ENCODE assay signal across 8 cellular contexts in the genomic region with DNA sequence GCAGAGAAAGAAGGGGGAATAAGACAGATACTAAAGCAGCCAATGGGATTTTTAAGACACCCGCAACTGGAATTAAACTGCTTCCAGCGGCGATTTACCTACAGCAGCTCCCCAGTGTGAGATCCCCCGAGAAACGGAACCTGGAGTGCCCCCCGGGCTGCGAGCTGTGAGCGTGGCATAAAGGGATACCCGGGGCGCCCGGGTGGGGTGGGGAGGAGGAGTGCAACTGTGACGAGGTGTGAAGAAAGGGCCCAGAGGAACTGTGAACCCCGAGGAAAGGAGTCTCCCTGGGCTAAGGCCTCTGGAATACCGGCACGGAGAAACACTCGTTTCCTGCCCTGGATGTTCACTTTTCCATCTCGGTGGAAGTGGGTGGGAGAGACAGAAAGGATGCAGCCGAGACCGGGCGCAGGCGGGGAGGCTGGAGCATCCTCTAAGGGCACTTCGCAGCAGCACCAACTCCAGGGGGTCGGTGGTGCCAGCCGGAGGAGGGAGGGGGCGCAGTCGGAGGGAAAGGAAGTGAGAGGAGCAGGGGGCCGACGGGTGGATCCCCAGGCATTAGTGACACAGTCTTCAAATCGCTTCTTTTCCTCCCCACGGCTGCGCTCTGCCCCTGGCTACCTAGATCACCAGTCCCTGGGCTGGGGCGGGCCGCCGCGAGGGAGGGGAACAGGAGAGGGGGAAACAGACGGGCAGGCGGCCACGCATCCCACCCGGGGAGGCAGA. TPM values are rescaled to one million over a fixed set of nuclear protein-coding genes. Genes with fewer than 3 reads are reported as not detected.
DNase-seq lines count a peak whose midpoint lies in the region; ATAC-seq and TF ChIP-seq lines count a peak whose summit lies in the region.
"Not testable (repeated sequence)": the region's sequence is repeated elsewhere in the genome, so short reads cannot be mapped to it uniquely, and the experiment has no call there.

No MANE protein-coding gene starts in this region.

- POLR2A ChIA-PET in naive thymus-derived CD8-positive, alpha-beta T cell (lab: Charles Lee): not testable (repeated sequence)

- peak; percentile 28 for ATAC-seq in effector memory CD8-positive, alpha-beta T cell (replicated peaks)
- ATAC-seq in right cardiac atrium: peak; percentile 39 to 41
- ATAC-seq in naive thymus-derived CD8-positive, alpha-beta T cell: peak; percentile 51 to 53
- ATAC-seq in sciatic nerve: peak; percentile 11

- H3K4me1 ChIP-seq in right cardiac atrium (ENCODE audit: control insufficient read depth, insufficient read depth, low read length): not testable (repeated sequence)
- peaks cover 11% of the 10 kb centered on the region for H3K4me1 ChIP-seq in vagina

- peaks cover 39% of the 10 kb centered on the region for H3K27me3 Mint-ChIP-seq in activated T-helper 2 cell treated with anti-CD3 and anti-CD28 coated beads, Interferon-gamma antibody, Interleukin-2, Interleukin-4, amounts not matched to agents 10 μg/mL and 5 μg/mL and 100 μg/mL, durations not matched to agents 14 hours and 24 hours and 36 hours (ENCODE audit: low read depth)
- peaks cover 22 to 35% of the 10 kb centered on the region in 2 donors for H3K27me3 Mint-ChIP-seq in effector memory CD8-positive, alpha-beta T cell
- H3K27me3 Mint-ChIP-seq in naive thymus-derived CD8-positive, alpha-beta T cell: peaks cover 9 to 27% (median 21%) of the 10 kb centered on the region in 5 donors

- TF ChIP-seq POLR2A in vagina (IDR thresholded peaks at IDR 0.05): not testable (repeated sequence)

- TF ChIP-seq CTCF in vagina (IDR thresholded peaks at IDR 0.05): not testable (repeated sequence)

- H3K27ac Mint-ChIP-seq in activated T-helper 2 cell treated with anti-CD3 and anti-CD28 coated beads, Interferon-gamma antibody, Interleukin-2, Interleukin-4, amounts not matched to agents 10 μg/mL and 5 μg/mL and 100 μg/mL, durations not matched to agents 14 hours and 24 hours and 36 hours; effector memory CD8-positive, alpha-beta T cell; naive thymus-derived CD8-positive, alpha-beta T cell: not testable (repeated sequence)

- H3K36me3 Mint-ChIP-seq in activated T-helper 2 cell treated with anti-CD3 and anti-CD28 coated beads, Interferon-gamma antibody, Interleukin-2, Interleukin-4, amounts not matched to agents 10 μg/mL and 5 μg/mL and 100 μg/mL, durations not matched to agents 14 hours and 24 hours and 36 hours (ENCODE audit: low read depth); effector memory CD8-positive, alpha-beta T cell (ENCODE audit: insufficient read depth); naive thymus-derived CD8-positive, alpha-beta T cell: not testable (repeated sequence)

- H3K36me3 ChIP-seq in vagina: not testable (repeated sequence)

- WGBS in right cardiac atrium: 14% methylated on average over 30 of the region's 39 CpGs

- intact Hi-C loops in activated T-helper 2 cell treated with anti-CD3 and anti-CD28 coated beads, Interferon-gamma antibody, Interleukin-2, Interleukin-4, amounts not matched to agents 10 μg/mL and 5 μg/mL and 100 μg/mL, durations not matched to agents 14 hours and 24 hours and 36 hours (cut with micrococcal nuclease); right cardiac atrium (cut with DNase I); sciatic nerve (cut with DNase I); vagina (cut with DNase I): not testable (repeated sequence)

- H3K4me3 ChIP-seq in right cardiac atrium (ENCODE audit: low read length): peak overlapping the region; percentile 20
- peak overlapping the region; percentile 22 to 42 for H3K4me3 ChIP-seq in vagina

- H3K4me3 Mint-ChIP-seq in activated T-helper 2 cell treated with anti-CD3 and anti-CD28 coated beads, Interferon-gamma antibody, Interleukin-2, Interleukin-4, amounts not matched to agents 10 μg/mL and 5 μg/mL and 100 μg/mL, durations not matched to agents 14 hours and 24 hours and 36 hours (ENCODE audit: low read depth): peak overlapping the region; percentile 21
- H3K4me3 Mint-ChIP-seq in effector memory CD8-positive, alpha-beta T cell: peak overlapping the region; percentile 41 to 53
- H3K4me3 Mint-ChIP-seq in naive thymus-derived CD8-positive, alpha-beta T cell: peak overlapping the region in 5 of 10 donors; percentile 19 to 60 (median 49)

- H3K9me3 ChIP-seq in right cardiac atrium (ENCODE audit: control insufficient read depth, low read length); vagina: not testable (repeated sequence)

- not testable (repeated sequence) for H3K4me1 Mint-ChIP-seq in activated T-helper 2 cell treated with anti-CD3 and anti-CD28 coated beads, Interferon-gamma antibody, Interleukin-2, Interleukin-4, amounts not matched to agents 10 μg/mL and 5 μg/mL and 100 μg/mL, durations not matched to agents 14 hours and 24 hours and 36 hours (ENCODE audit: low read depth); effector memory CD8-positive, alpha-beta T cell (ENCODE audit: low read depth in 2 of 2)
- peaks cover 0 to 28% (median 6%) of the 10 kb centered on the region in 4 donors for H3K4me1 Mint-ChIP-seq in naive thymus-derived CD8-positive, alpha-beta T cell

- H3K27ac ChIP-seq in right cardiac atrium (ENCODE audit: low read length); vagina: not testable (repeated sequence)

- not testable (repeated sequence) for H3K27me3 ChIP-seq in right cardiac atrium (ENCODE audit: control insufficient read depth, insufficient read depth); vagina

- DNase-seq in ELR (ENCODE audit: low read depth) (peak; percentile 10), NCI-H69 (lab: John Stamatoyannopoulos, UW) (peak; percentile 22), right cardiac atrium (peak in 1 of 3 donors; percentile 39)
- not testable (repeated sequence) for DNase-seq in activated T-helper 2 cell treated with anti-CD3 and anti-CD28 coated beads, Interferon-gamma antibody, Interleukin-2, Interleukin-4, amounts not matched to agents 10 μg/mL and 5 μg/mL and 100 μg/mL, durations not matched to agents 14 hours and 24 hours and 36 hours (ENCODE audit: low spot score); effector memory CD8-positive, alpha-beta T cell; naive thymus-derived CD8-positive, alpha-beta T cell; sciatic nerve (ENCODE audit: low spot score); vagina (ENCODE audit: extremely low spot score in 2 of 2)

- H3K9me3 Mint-ChIP-seq in activated T-helper 2 cell treated with anti-CD3 and anti-CD28 coated beads, Interferon-gamma antibody, Interleukin-2, Interleukin-4, amounts not matched to agents 10 μg/mL and 5 μg/mL and 100 μg/mL, durations not matched to agents 14 hours and 24 hours and 36 hours; effector memory CD8-positive, alpha-beta T cell; naive thymus-derived CD8-positive, alpha-beta T cell: not testable (repeated sequence)

RNA-seq across cellular contexts. Expression of gene AFF3, which starts 38.7 kb away (rescaled TPM):
- 1.4 and 1.7 TPM in 2 replicates for total RNA-seq in activated T-helper 2 cell treated with anti-CD3 and anti-CD28 coated beads, Interferon-gamma antibody, Interleukin-2, Interleukin-4, amounts not matched to agents 10 μg/mL and 5 μg/mL and 100 μg/mL, durations not matched to agents 14 hours and 24 hours and 36 hours
- total RNA-seq in right cardiac atrium: 10 to 100 TPM; 16.7 to 22.0 (median 17.8) TPM
- 4.0 TPM for polyA plus RNA-seq in right cardiac atrium
- total RNA-seq in naive thymus-derived CD8-positive, alpha-beta T cell: 10 to 100 TPM; 10.1 to 11.9 TPM
- 1 to 10 TPM in 2 of 3 donors, under 1 TPM in 1; 0.50 to 2.8 (median 1.2) TPM for polyA plus RNA-seq in naive thymus-derived CD8-positive, alpha-beta T cell
- 14.2 TPM for total RNA-seq in sciatic nerve
- 7.6 TPM for total RNA-seq in vagina
